20 cellular contexts compared by ENCODE assay signal in genomic region chr7:42065942-42066341, GRCh38.
A peak's percentile ranks its signal among the peaks of the same experiment; 100 is the strongest.
DNase-seq lines count a peak whose midpoint lies in the region; ATAC-seq and TF ChIP-seq lines count a peak whose summit lies in the region.
"Had no signal": no experiment of that assay in that cellular context is flagged by ENCODE, and none has a peak within 500 bp of the region (broad histone marks: within the 10 kb centered on the region; RNA-seq: fewer than 3 reads in every experiment).

No MANE protein-coding gene starts in this region.

- DNase-seq in Ammon's horn (ENCODE audit: low spot score): peak; percentile 52
- DNase-seq in RPMI7951 (ENCODE audit: low read depth): peak; percentile 44
- peak; percentile 63 for DNase-seq in fibroblast of gingiva (ENCODE audit: low read depth)
- DNase-seq in nephron progenitor cell: no peak
- no peak for DNase-seq in activated T-cell treated with anti-CD3 and anti-CD28 coated beads, Interleukin-2, amount 50 U/mL, for 4 hours
- no peak for DNase-seq in NCI-H748 treated with DMSO at 0.1 percent for 48 hours (lab: John Stamatoyannopoulos, UW)
- DNase-seq in hepatic stellate cell (ENCODE audit: low spot score): no peak
- DNase-seq: activated CD4-positive, alpha-beta memory T cell treated with anti-CD3 and anti-CD28 coated beads for 36 hours; activated T-cell treated with anti-CD3 and anti-CD28 coated beads, Interleukin-2, amount 50 U/mL, for 24 hours; BE2C; effector CD8-positive, alpha-beta T cell; GOT3; NCI-H1092; NCI-H526; OCI-M1; stimulated activated CD4-positive, alpha-beta T cell treated with anti-CD3 and anti-CD28 coated beads, Interleukin-12 subunit alpha, Interleukin-12 subunit beta, amount 100 ng/mL, for 4 hours; tibial artery had no signal

- H3K27ac Mint-ChIP-seq in nephron progenitor cell: peak overlapping the region; percentile 98
- H3K27ac Mint-ChIP-seq: activated CD4-positive, alpha-beta memory T cell treated with anti-CD3 and anti-CD28 coated beads for 36 hours; activated naive CD8-positive, alpha-beta T cell; activated T-cell treated with anti-CD3 and anti-CD28 coated beads, Interleukin-2, amount 50 U/mL, for 24 hours had no signal

- H3K9me3 Mint-ChIP-seq in nephron progenitor cell: no peaks in the 10 kb centered on the region
- no peaks in the 10 kb centered on the region for H3K9me3 Mint-ChIP-seq in activated T-cell treated with anti-CD3 and anti-CD28 coated beads, Interleukin-2, amount 50 U/mL, for 4 hours
- H3K9me3 Mint-ChIP-seq: activated CD4-positive, alpha-beta memory T cell treated with anti-CD3 and anti-CD28 coated beads for 36 hours; activated T-cell treated with anti-CD3 and anti-CD28 coated beads, Interleukin-2, amount 50 U/mL, for 24 hours had no signal

- H3K4me1 Mint-ChIP-seq in nephron progenitor cell: peaks cover 82% of the 10 kb centered on the region
- H3K4me1 Mint-ChIP-seq in activated T-cell treated with anti-CD3 and anti-CD28 coated beads, Interleukin-2, amount 50 U/mL, for 4 hours (ENCODE audit: low read depth): no peaks in the 10 kb centered on the region

- peak overlapping the region; percentile 24 for H3K4me3 Mint-ChIP-seq in nephron progenitor cell
- no peak overlapping the region for H3K4me3 Mint-ChIP-seq in activated T-cell treated with anti-CD3 and anti-CD28 coated beads, Interleukin-2, amount 50 U/mL, for 4 hours
- H3K4me3 Mint-ChIP-seq: activated CD4-positive, alpha-beta memory T cell treated with anti-CD3 and anti-CD28 coated beads for 36 hours; activated naive CD8-positive, alpha-beta T cell; activated T-cell treated with anti-CD3 and anti-CD28 coated beads, Interleukin-2, amount 50 U/mL, for 24 hours had no signal

- no peak for TF ChIP-seq CTCF in nephron progenitor cell (IDR thresholded peaks at IDR 0.05)

- ATAC-seq in GM21786 (IDR thresholded peaks at IDR 0.05; ENCODE audit: unreplicated experiment): no peak
- no peak for ATAC-seq in activated T-cell treated with anti-CD3 and anti-CD28 coated beads, Interleukin-2, amount 50 U/mL, for 4 hours
- ATAC-seq: left lobe of liver had no signal

- H3K36me3 Mint-ChIP-seq in nephron progenitor cell (ENCODE audit: low read depth): peaks cover 66% of the 10 kb centered on the region
- H3K36me3 Mint-ChIP-seq in activated T-cell treated with anti-CD3 and anti-CD28 coated beads, Interleukin-2, amount 50 U/mL, for 4 hours (ENCODE audit: insufficient read depth): no peaks in the 10 kb centered on the region
- H3K36me3 Mint-ChIP-seq: activated CD4-positive, alpha-beta memory T cell treated with anti-CD3 and anti-CD28 coated beads for 36 hours; activated naive CD8-positive, alpha-beta T cell had no signal

- no peaks in the 10 kb centered on the region for H3K27me3 Mint-ChIP-seq in nephron progenitor cell (ENCODE audit: low read depth, poor library complexity)
- H3K27me3 Mint-ChIP-seq in activated T-cell treated with anti-CD3 and anti-CD28 coated beads, Interleukin-2, amount 50 U/mL, for 4 hours (ENCODE audit: low read depth): peaks cover 3% of the 10 kb centered on the region
- H3K27me3 Mint-ChIP-seq: activated CD4-positive, alpha-beta memory T cell treated with anti-CD3 and anti-CD28 coated beads for 36 hours; activated naive CD8-positive, alpha-beta T cell had no signal

Comparison
In these comparisons a context has a peak if more than half of its experiments do, and no peak if none do; other contexts are left out.
1. DNase-seq: peak in Ammon's horn (single experiment), RPMI7951 (single experiment) and fibroblast of gingiva (single experiment); none in nephron progenitor cell (single experiment), activated T-cell treated with anti-CD3 and anti-CD28 coated beads, Interleukin-2, amount 50 U/mL, for 4 hours (single experiment), NCI-H748 treated with DMSO at 0.1 percent for 48 hours (single experiment) and hepatic stellate cell (single experiment).